In the genomic region with DNA sequence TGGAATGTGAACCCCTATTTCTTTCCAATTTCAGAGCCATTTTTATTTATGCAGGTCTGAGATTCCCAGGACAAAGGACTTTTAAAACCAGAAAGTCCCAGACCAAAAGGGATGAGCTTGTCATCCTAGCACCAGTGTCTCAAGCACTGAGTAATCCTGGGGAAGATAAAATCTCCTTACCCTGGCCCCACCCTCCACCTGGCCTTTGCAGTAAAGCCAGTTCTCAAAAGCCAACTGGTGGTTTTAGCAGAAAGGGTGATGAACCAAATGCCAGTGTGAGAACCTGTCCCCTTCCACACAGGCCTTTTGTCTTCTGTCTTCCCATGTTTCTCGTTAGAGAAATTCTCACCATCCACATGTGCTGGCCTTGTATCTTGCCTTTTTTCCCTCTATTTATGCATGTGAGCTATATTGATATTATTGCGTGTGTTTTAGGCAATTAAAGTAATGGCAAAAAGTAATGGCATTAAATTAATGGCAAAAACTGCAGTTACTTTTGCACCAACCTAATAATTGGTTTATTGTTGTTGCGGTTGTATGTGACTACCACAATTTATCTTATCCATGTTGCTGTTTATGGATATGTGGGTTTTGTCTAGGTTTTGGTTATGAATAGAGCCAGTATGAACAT, we compare ENCODE assay signal across 20 cellular contexts.
"Had no signal": no experiment of that assay in that cellular context is flagged by ENCODE, and none has a peak within 500 bp of the region (broad histone marks: within the 10 kb centered on the region; RNA-seq: fewer than 3 reads in every experiment).

No MANE protein-coding gene starts in this region.

- H3K9me3 ChIP-seq: MG63, SJSA1 had no signal

- H3K4me1 ChIP-seq: SJSA1 had no signal

- ATAC-seq: HepG2 had no signal

- H3K4me3 ChIP-seq: MG63, SJSA1, SK-N-MC had no signal

- DNase-seq: IMR-90, Karpas-422, KG1, MG63, NCI-H1092 treated with DMSO at 0.1 percent for 48 hours, NCI-H1436, NCI-H1694, NCI-H187 treated with DMSO at 0.1 percent for 48 hours, NCI-H2029 treated with DMSO at 0.1 percent for 48 hours, NCI-H2171 treated with DMSO at 0.1 percent for 48 hours, NCI-H345, NCI-H446 treated with DMSO at 0.1 percent for 48 hours, NCI-H510A treated with DMSO at 0.1 percent for 48 hours, NCI-H526, Right ventricle myocardium superior, RPMI8226, SIG-M5 had no signal

- H3K27ac ChIP-seq: SJSA1, SK-N-MC had no signal

- H3K36me3 ChIP-seq: MG63, SJSA1 had no signal
